Comparison of ENCODE assay signal across 20 cellular contexts in the genomic region with DNA sequence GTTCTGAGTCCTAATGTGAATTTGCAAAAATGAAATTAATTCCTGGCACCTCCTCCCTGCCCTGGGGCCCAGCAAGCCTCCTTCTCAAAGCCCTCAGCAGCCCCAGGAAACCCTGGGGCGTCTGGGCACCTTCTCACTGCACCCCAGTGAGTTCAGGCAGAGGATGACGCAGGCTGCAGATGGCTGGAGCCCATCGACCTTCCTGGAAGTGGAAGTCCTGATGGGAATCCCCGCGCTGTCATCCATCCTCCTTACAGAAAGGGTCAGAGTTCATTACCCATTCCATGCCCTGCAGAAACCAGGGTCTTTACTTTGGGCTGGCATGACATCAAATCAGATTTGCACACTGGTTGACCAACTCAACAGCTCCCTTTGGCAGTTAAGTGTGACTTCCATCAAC. TPM values are rescaled to one million over a fixed set of nuclear protein-coding genes. Genes with fewer than 3 reads are reported as not detected.
DNase-seq lines count a peak whose midpoint lies in the region; ATAC-seq and TF ChIP-seq lines count a peak whose summit lies in the region.
"Had no signal": no experiment of that assay in that cellular context is flagged by ENCODE, and none has a peak within 500 bp of the region (broad histone marks: within the 10 kb centered on the region; RNA-seq: fewer than 3 reads in every experiment).

No MANE protein-coding gene starts in this region.

- no peaks in the 10 kb centered on the region for H3K9me3 Mint-ChIP-seq in progenitor cell of endocrine pancreas (ENCODE audit: low read depth)
- H3K9me3 Mint-ChIP-seq: CD8-positive, alpha-beta memory T cell had no signal

- H3K27ac Mint-ChIP-seq in progenitor cell of endocrine pancreas, result peak overlapping the region; percentile 67

- H3K36me3 Mint-ChIP-seq in progenitor cell of endocrine pancreas (ENCODE audit: insufficient read depth), result no peaks in the 10 kb centered on the region
- H3K36me3 Mint-ChIP-seq: CD4-positive, CD25-positive, alpha-beta regulatory T cell; CD8-positive, alpha-beta memory T cell had no signal

- no peak for ATAC-seq in left ventricle myocardium superior
- no peak for ATAC-seq in Right ventricle myocardium inferior
- ATAC-seq in RWPE2 (ENCODE audit: low read depth), result no peak
- ATAC-seq: GM12878 had no signal

- H3K4me3 Mint-ChIP-seq in progenitor cell of endocrine pancreas (ENCODE audit: low read depth), result no peak overlapping the region
- H3K4me3 Mint-ChIP-seq: CD4-positive, CD25-positive, alpha-beta regulatory T cell; CD8-positive, alpha-beta memory T cell had no signal

- H3K9me3 ChIP-seq in RWPE2 (ENCODE audit: severe bottlenecking) (no peaks in the 10 kb centered on the region), vagina (no peaks in the 10 kb centered on the region)
- H3K9me3 ChIP-seq: BE2C, HAP-1 had no signal

- no peaks in the 10 kb centered on the region for H3K4me1 ChIP-seq in RWPE2 (ENCODE audit: insufficient read depth, poor library complexity, severe bottlenecking)
- no peaks in the 10 kb centered on the region for H3K4me1 ChIP-seq in vagina
- H3K4me1 ChIP-seq: BE2C, HAP-1 had no signal

- peaks cover 10% of the 10 kb centered on the region for H3K4me1 Mint-ChIP-seq in progenitor cell of endocrine pancreas (ENCODE audit: low read depth)
- H3K4me1 Mint-ChIP-seq: CD4-positive, CD25-positive, alpha-beta regulatory T cell; CD8-positive, alpha-beta memory T cell had no signal

- H3K27ac ChIP-seq in RWPE2 (ENCODE audit: poor library complexity, severe bottlenecking), result no peak overlapping the region
- H3K27ac ChIP-seq in vagina, result peak overlapping the region; percentile 13

- TF ChIP-seq POLR2A in vagina (IDR thresholded peaks at IDR 0.05), result no peak

- H3K4me3 ChIP-seq in RWPE2 (ENCODE audit: severe bottlenecking), result no peak overlapping the region
- H3K4me3 ChIP-seq in vagina, result no peak overlapping the region
- H3K4me3 ChIP-seq: GM12878, HAP-1 had no signal

- intact Hi-C loops in left ventricle myocardium superior (cut with micrococcal nuclease), result no loop called here
- intact Hi-C loops in Right ventricle myocardium inferior (cut with DNase I), result no loop called here
- intact Hi-C loops in vagina (cut with DNase I), result no loop called here

- peak; percentile 4 for DNase-seq in left ventricle myocardium superior
- no peak for DNase-seq in Right ventricle myocardium inferior (ENCODE audit: missing footprints)
- DNase-seq in RWPE2 (ENCODE audit: low spot score), result peak; percentile 19
- DNase-seq in progenitor cell of endocrine pancreas (ENCODE audit: low spot score, unreplicated experiment), result no peak
- no peak for DNase-seq in vagina (ENCODE audit: extremely low spot score in 2 of 2)
- DNase-seq in cerebellar cortex (ENCODE audit: low spot score), result no peak
- no peak for DNase-seq in NCI-H1092 treated with DMSO at 0.1 percent for 48 hours (lab: John Stamatoyannopoulos, UW)
- no peak for DNase-seq in NCI-H128 (lab: John Stamatoyannopoulos, UW; ENCODE audit: unreplicated experiment)
- DNase-seq: ACHN; BE2C; C1 segment of cervical spinal cord; CD4-positive, CD25-positive, alpha-beta regulatory T cell; COR-L47; DMS 273 treated with DMSO at 0.1 percent for 48 hours; DMS53; DND-41; EL had no signal

- no peaks in the 10 kb centered on the region for H3K36me3 ChIP-seq in RWPE2 (ENCODE audit: low read depth)
- H3K36me3 ChIP-seq in vagina, result no peaks in the 10 kb centered on the region
- H3K36me3 ChIP-seq: BE2C, HAP-1 had no signal

- H3K27me3 Mint-ChIP-seq in progenitor cell of endocrine pancreas, result peaks cover 8% of the 10 kb centered on the region

- no peak for TF ChIP-seq CTCF in RWPE2 (IDR thresholded peaks at IDR 0.05; ENCODE audit: poor library complexity, severe bottlenecking)
- TF ChIP-seq CTCF in progenitor cell of endocrine pancreas (IDR thresholded peaks at IDR 0.05; ENCODE audit: unreplicated experiment), result no peak
- no peak for TF ChIP-seq CTCF in vagina (IDR thresholded peaks at IDR 0.05)

- no peaks in the 10 kb centered on the region for H3K27me3 ChIP-seq in RWPE2 (ENCODE audit: insufficient read depth, poor library complexity, severe bottlenecking)
- no peaks in the 10 kb centered on the region for H3K27me3 ChIP-seq in vagina
- H3K27me3 ChIP-seq: BE2C had no signal

RNA-seq across cellular contexts. Expression of a gene that starts 31.6 kb away (rescaled TPM):
- total RNA-seq in left ventricle myocardium superior, result 15.3 TPM
- total RNA-seq in Right ventricle myocardium inferior, result 21.5 TPM
- total RNA-seq in progenitor cell of endocrine pancreas, result 75.3 and 79.1 TPM in 2 replicates
- 43.5 TPM for total RNA-seq in vagina

RNA-seq across cellular contexts. Expression of a gene that starts 47.3 kb away (rescaled TPM):
- total RNA-seq in left ventricle myocardium superior, result 20.5 TPM
- 16.3 TPM for total RNA-seq in Right ventricle myocardium inferior
- total RNA-seq in progenitor cell of endocrine pancreas, result 46.2 and 49.3 TPM in 2 replicates
- total RNA-seq in vagina, result 34.6 TPM

Comparison
In these comparisons a context has a peak if more than half of its experiments do, and no peak if none do; other contexts are left out.
1. DNase-seq: peak in left ventricle myocardium superior (single experiment) and RWPE2 (single experiment); none in Right ventricle myocardium inferior (single experiment), progenitor cell of endocrine pancreas (single experiment), vagina (0 of 2), cerebellar cortex (single experiment), NCI-H1092 treated with DMSO at 0.1 percent for 48 hours (single experiment) and NCI-H128 (single experiment).